Comparison of ENCODE assay signal across 34 cellular contexts in the genomic region with DNA sequence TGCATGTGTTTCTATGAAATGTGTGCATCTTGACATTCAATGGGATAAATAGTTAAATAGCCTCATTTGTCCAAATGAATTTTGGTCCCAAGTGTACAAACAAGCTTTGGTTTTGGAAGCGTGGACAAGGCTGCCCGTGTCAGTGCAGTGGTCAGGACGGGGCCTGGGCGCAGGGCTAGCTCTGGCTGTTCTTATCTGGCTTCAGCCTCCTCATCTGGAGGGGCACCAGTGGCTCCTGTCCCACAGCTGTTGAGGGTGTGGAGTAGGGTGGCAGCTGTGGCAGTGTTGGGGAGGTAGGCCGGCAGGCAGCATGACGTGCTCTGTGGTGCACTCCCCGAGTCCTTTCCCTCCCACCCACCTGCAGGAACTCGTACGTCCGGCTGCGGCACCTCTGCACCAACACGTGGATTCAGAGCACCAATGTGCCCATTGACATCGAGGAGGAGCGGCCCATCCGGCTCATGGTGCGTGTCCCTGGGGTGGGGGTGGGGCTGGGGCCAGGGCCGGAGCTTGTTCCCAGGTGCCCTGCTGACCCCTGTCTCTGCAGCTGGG.
"Had no signal": no experiment of that assay in that cellular context is flagged by ENCODE, and none has a peak within 500 bp of the region (broad histone marks: within the 10 kb centered on the region; RNA-seq: fewer than 3 reads in every experiment).

No MANE protein-coding gene starts in this region.

- H3K36me3 Mint-ChIP-seq: brain had no signal

- H3K27ac ChIP-seq: ascending aorta, breast epithelium, cardiac muscle cell, esophagus muscularis mucosa, foreskin keratinocyte, heart left ventricle, VCaP had no signal

- DNase-seq: activated CD4-positive, alpha-beta memory T cell treated with anti-CD3 and anti-CD28 coated beads, Interleukin-2, amount 10 ng/mL, durations not matched to agents 7 days and 5 days; activated CD4-positive, alpha-beta T cell treated with anti-CD3 and anti-CD28 coated beads for 1 hour; activated CD4-positive, alpha-beta T cell treated with anti-CD3 and anti-CD28 coated beads for 4 hours; activated CD4-positive, alpha-beta T cell treated with anti-CD3 and anti-CD28 coated beads, Interleukin-2, amount 10 ng/mL, durations not matched to agents 7 days and 5 days; activated CD4-positive, alpha-beta T cell treated with anti-CD3 and anti-CD28 coated beads, Interleukin-2, amount 50 U/mL, for 4 hours; activated CD8-positive, alpha-beta memory T cell treated with anti-CD3 and anti-CD28 coated beads, Interleukin-2, amount 50 U/mL, for 48 hours; activated effector memory CD4-positive, alpha-beta T cell treated with Interleukin-2 at 50 U/mL for 16 hours; activated gamma-delta T cell treated with Interleukin-2 at 50 U/mL for 16 hours; activated naive CD4-positive, alpha-beta T cell treated with Interleukin-2 at 50 U/mL for 16 hours; activated naive CD8-positive, alpha-beta T cell treated with anti-CD3 and anti-CD28 coated beads, Interleukin-2, amount 10 ng/mL, durations not matched to agents 7 days and 5 days; activated T-cell treated with anti-CD3 and anti-CD28 coated beads for 4 hours; activated T-cell treated with anti-CD3 and anti-CD28 coated beads, Interleukin-2, amount 50 U/mL, for 24 hours; activated T-cell treated with anti-CD3 and anti-CD28 coated beads, Interleukin-2, amount 50 U/mL, for 72 hours; central memory CD4-positive, alpha-beta T cell; cortex of kidney; dermis blood vessel endothelial cell; effector CD4-positive, alpha-beta T cell; erythroblast; foreskin keratinocyte; glutamatergic neuron; T-helper 2 cell had no signal

- H3K9me3 ChIP-seq: ascending aorta, breast epithelium, esophagus muscularis mucosa, gastrocnemius medialis, heart left ventricle had no signal

- H3K9me3 Mint-ChIP-seq: activated CD4-positive, alpha-beta memory T cell treated with anti-CD3 and anti-CD28 coated beads, Interleukin-2, amount 10 ng/mL, durations not matched to agents 7 days and 5 days; activated CD4-positive, alpha-beta T cell treated with anti-CD3 and anti-CD28 coated beads, Interleukin-2, amount 10 ng/mL, durations not matched to agents 7 days and 5 days; activated naive CD4-positive, alpha-beta T cell treated with anti-CD3 and anti-CD28 coated beads, Interleukin-2, amount 50 U/mL, for 72 hours; activated naive CD8-positive, alpha-beta T cell treated with anti-CD3 and anti-CD28 coated beads, Interleukin-2, amount 10 ng/mL, durations not matched to agents 7 days and 5 days; activated T-cell treated with anti-CD3 and anti-CD28 coated beads, Interleukin-2, amount 50 U/mL, for 24 hours; activated T-cell treated with anti-CD3 and anti-CD28 coated beads, Interleukin-2, amount 50 U/mL, for 72 hours; brain; WTC11 had no signal

- H3K27ac Mint-ChIP-seq: activated CD4-positive, alpha-beta memory T cell treated with anti-CD3 and anti-CD28 coated beads, Interleukin-2, amount 10 ng/mL, durations not matched to agents 7 days and 5 days; activated CD4-positive, alpha-beta T cell treated with anti-CD3 and anti-CD28 coated beads, Interleukin-2, amount 10 ng/mL, durations not matched to agents 7 days and 5 days; activated naive CD4-positive, alpha-beta T cell treated with anti-CD3 and anti-CD28 coated beads, Interleukin-2, amount 50 U/mL, for 72 hours; activated naive CD8-positive, alpha-beta T cell treated with anti-CD3 and anti-CD28 coated beads, Interleukin-2, amount 10 ng/mL, durations not matched to agents 7 days and 5 days; activated T-cell treated with anti-CD3 and anti-CD28 coated beads, Interleukin-2, amount 50 U/mL, for 24 hours; activated T-cell treated with anti-CD3 and anti-CD28 coated beads, Interleukin-2, amount 50 U/mL, for 72 hours; brain had no signal

- H3K27me3 ChIP-seq: ascending aorta, breast epithelium, cardiac muscle cell, foreskin keratinocyte, gastrocnemius medialis, heart left ventricle had no signal

- FAIRE-seq: colon, endometrium, TTC549 had no signal

- H3K4me1 Mint-ChIP-seq: WTC11 had no signal

- H3K4me1 ChIP-seq: ascending aorta, breast epithelium, esophagus muscularis mucosa, foreskin keratinocyte, heart left ventricle had no signal

- H3K27me3 Mint-ChIP-seq: activated CD4-positive, alpha-beta memory T cell treated with anti-CD3 and anti-CD28 coated beads, Interleukin-2, amount 10 ng/mL, durations not matched to agents 7 days and 5 days; activated CD4-positive, alpha-beta T cell treated with anti-CD3 and anti-CD28 coated beads, Interleukin-2, amount 10 ng/mL, durations not matched to agents 7 days and 5 days; activated naive CD8-positive, alpha-beta T cell treated with anti-CD3 and anti-CD28 coated beads, Interleukin-2, amount 10 ng/mL, durations not matched to agents 7 days and 5 days; activated T-cell treated with anti-CD3 and anti-CD28 coated beads, Interleukin-2, amount 50 U/mL, for 24 hours had no signal

- ATAC-seq: activated naive CD4-positive, alpha-beta T cell treated with anti-CD3 and anti-CD28 coated beads, Interleukin-2, amount 50 U/mL, for 72 hours; activated T-cell treated with anti-CD3 and anti-CD28 coated beads, Interleukin-2, amount 50 U/mL, for 72 hours; foreskin keratinocyte; WTC11 had no signal

- H3K4me3 Mint-ChIP-seq: activated CD4-positive, alpha-beta memory T cell treated with anti-CD3 and anti-CD28 coated beads, Interleukin-2, amount 10 ng/mL, durations not matched to agents 7 days and 5 days; activated CD4-positive, alpha-beta T cell treated with anti-CD3 and anti-CD28 coated beads, Interleukin-2, amount 10 ng/mL, durations not matched to agents 7 days and 5 days; activated naive CD8-positive, alpha-beta T cell treated with anti-CD3 and anti-CD28 coated beads, Interleukin-2, amount 10 ng/mL, durations not matched to agents 7 days and 5 days; activated T-cell treated with anti-CD3 and anti-CD28 coated beads, Interleukin-2, amount 50 U/mL, for 24 hours; activated T-cell treated with anti-CD3 and anti-CD28 coated beads, Interleukin-2, amount 50 U/mL, for 72 hours; brain; WTC11 had no signal

- H3K4me3 ChIP-seq: ascending aorta, breast epithelium, cardiac muscle cell, esophagus muscularis mucosa, gastrocnemius medialis, heart left ventricle had no signal
